In genomic region chr6:129707882-129708495, GRCh38 we compare ENCODE assay signal across 1 cellular context.
TF ChIP-seq lines count a peak whose summit lies in the region.

No MANE protein-coding gene starts in this region.

TF ChIP-seq in HepG2, 621 proteins besides CTCF, POLR2A, EP300 and RAD21 (continued from another document and continues in another):
- TF ChIP-seq ZNF800 (CRISPR knock-in tag; IDR thresholded peaks at IDR 0.05) = no peak
- no peak for TF ChIP-seq ATF7 (IDR thresholded peaks at IDR 0.05)
- TF ChIP-seq ATF7 (CRISPR knock-in tag; IDR thresholded peaks at IDR 0.05) = no peak
- TF ChIP-seq REXO4 (CRISPR knock-in tag; IDR thresholded peaks at IDR 0.05; ENCODE audit: borderline replicate concordance) = no peak
- TF ChIP-seq ZNF878 (CRISPR knock-in tag; IDR thresholded peaks at IDR 0.05) = no peak
- no peak for TF ChIP-seq FOXK2 (IDR thresholded peaks at IDR 0.05)
- no peak for TF ChIP-seq CHCHD3 (CRISPR knock-in tag; IDR thresholded peaks at IDR 0.05)
- no peak for TF ChIP-seq MXD1 (CRISPR knock-in tag; IDR thresholded peaks at IDR 0.05)
- no peak for TF ChIP-seq ZNF136 (CRISPR knock-in tag; IDR thresholded peaks at IDR 0.05; ENCODE audit: low read depth)
- TF ChIP-seq KDM4B (CRISPR knock-in tag; IDR thresholded peaks at IDR 0.05) = 0 out of 2 replicates have a peak, but pooled peaks have one; percentile 10
- no peak for TF ChIP-seq REST (IDR thresholded peaks at IDR 0.05; ENCODE audit: borderline replicate concordance in 1 of 2, low read depth in 1 of 2, low read length in 2 of 2)
- TF ChIP-seq HIC2 (CRISPR knock-in tag; IDR thresholded peaks at IDR 0.05; ENCODE audit: low read depth) = no peak; the same call in 1 of the 2 replicates
- TF ChIP-seq ZNF460 (CRISPR knock-in tag; IDR thresholded peaks at IDR 0.05; ENCODE audit: borderline replicate concordance) = no peak
- no peak for TF ChIP-seq SMYD3 (CRISPR knock-in tag; IDR thresholded peaks at IDR 0.05)
- TF ChIP-seq THAP9 (CRISPR knock-in tag; IDR thresholded peaks at IDR 0.05; ENCODE audit: borderline replicate concordance) = no peak
- TF ChIP-seq ZFP41 (CRISPR knock-in tag; IDR thresholded peaks at IDR 0.05; ENCODE audit: borderline replicate concordance) = no peak
- no peak for TF ChIP-seq CSRNP2 (CRISPR knock-in tag; conservative IDR thresholded peaks at IDR 0.05; ENCODE audit: low read depth)
- peak; percentile 42 for TF ChIP-seq ZNF18 (CRISPR knock-in tag; IDR thresholded peaks at IDR 0.05; ENCODE audit: insufficient replicate concordance)
- TF ChIP-seq ZBTB34 (CRISPR knock-in tag; IDR thresholded peaks at IDR 0.05) = no peak
- no peak for TF ChIP-seq MLLT10 (CRISPR knock-in tag; IDR thresholded peaks at IDR 0.05)
- TF ChIP-seq ZFP91 (CRISPR knock-in tag; IDR thresholded peaks at IDR 0.05; ENCODE audit: borderline replicate concordance) = peak; percentile 29; the same call in 1 of the 2 replicates
- TF ChIP-seq BATF2 (CRISPR knock-in tag; IDR thresholded peaks at IDR 0.05) = no peak
- no peak for TF ChIP-seq ZC3H13 (CRISPR knock-in tag; IDR thresholded peaks at IDR 0.05)
- TF ChIP-seq IKZF4 (CRISPR knock-in tag; IDR thresholded peaks at IDR 0.05; ENCODE audit: borderline replicate concordance, low read depth, not compliant biosample characterization) = peak; percentile 57
- 0 out of 2 replicates have a peak, but pooled peaks have one; percentile 29 for TF ChIP-seq MZF1 (CRISPR knock-in tag; IDR thresholded peaks at IDR 0.05; ENCODE audit: borderline replicate concordance)
- TF ChIP-seq MEIS2 (CRISPR knock-in tag; IDR thresholded peaks at IDR 0.05) = no peak
- no peak for TF ChIP-seq ZSCAN20 (CRISPR knock-in tag; IDR thresholded peaks at IDR 0.05; ENCODE audit: borderline replicate concordance)
- TF ChIP-seq ADNP (CRISPR knock-in tag; IDR thresholded peaks at IDR 0.05) = no peak
- no peak for TF ChIP-seq ZNF20 (CRISPR knock-in tag; IDR thresholded peaks at IDR 0.05)
- TF ChIP-seq ZNF574 (CRISPR knock-in tag; IDR thresholded peaks at IDR 0.05) = no peak
- peak in 1 of 2 experiments; percentile 62; a peak in 1 of 4 replicates for TF ChIP-seq HMGXB4 (CRISPR knock-in tag; IDR thresholded peaks at IDR 0.05; ENCODE audit: borderline replicate concordance in 1 of 2, low read depth in 1 of 2)
